11 cellular contexts compared by ENCODE assay signal in genomic region chr9:90053027-90053426, GRCh38.
DNase-seq lines count a peak whose midpoint lies in the region; FAIRE-seq and TF ChIP-seq lines count a peak whose summit lies in the region.
"Had no signal": no experiment of that assay in that cellular context is flagged by ENCODE, and none has a peak within 500 bp of the region (broad histone marks: within the 10 kb centered on the region; RNA-seq: fewer than 3 reads in every experiment).

No MANE protein-coding gene starts in this region.

- no peak overlapping the region for H3K4me3 Mint-ChIP-seq in endothelial cell (ENCODE audit: unreplicated experiment)
- no peak overlapping the region for H3K4me3 Mint-ChIP-seq in type B pancreatic cell

- peak; percentile 27 for DNase-seq in stimulated activated CD4-positive, alpha-beta T cell treated with anti-CD3 and anti-CD28 coated beads, Interleukin-1b, Interleukin-23, amount 100 ng/mL, for 48 hours
- no peak for DNase-seq in stimulated activated CD4-positive, alpha-beta T cell treated with anti-CD3 and anti-CD28 coated beads, Interleukin-4, amount 100 ng/mL, for 4 hours
- peak; percentile 47 for DNase-seq in NAMALWA (ENCODE audit: low spot score)
- no peak for DNase-seq in endothelial cell (ENCODE audit: low spot score)
- DNase-seq in type B pancreatic cell (ENCODE audit: extremely low spot score, unreplicated experiment), result no peak
- no peak for DNase-seq in HTR-8/SVneo (ENCODE audit: insufficient read length, low spot score)
- DNase-seq in NCI-H1930 (lab: John Stamatoyannopoulos, UW), result no peak
- no peak for DNase-seq in ureter (ENCODE audit: low spot score)
- DNase-seq: activated gamma-delta T cell treated with Interleukin-2 at 50 U/mL for 16 hours, dorsolateral prefrontal cortex, NCI-H446 treated with DMSO at 0.1 percent for 48 hours had no signal

- H3K27ac Mint-ChIP-seq in endothelial cell (ENCODE audit: unreplicated experiment), result no peak overlapping the region
- no peak overlapping the region for H3K27ac Mint-ChIP-seq in type B pancreatic cell

- H3K9me3 Mint-ChIP-seq in endothelial cell (ENCODE audit: unreplicated experiment), result no peaks in the 10 kb centered on the region
- H3K9me3 Mint-ChIP-seq in type B pancreatic cell, result peaks cover 7% of the 10 kb centered on the region

- TF ChIP-seq CTCF in endothelial cell (IDR thresholded peaks at IDR 0.05; ENCODE audit: unreplicated experiment) (peak; percentile 21), type B pancreatic cell (conservative IDR thresholded peaks at IDR 0.05) (peak; percentile 58)

- peaks cover 2% of the 10 kb centered on the region for H3K27me3 Mint-ChIP-seq in endothelial cell (ENCODE audit: unreplicated experiment)
- H3K27me3 Mint-ChIP-seq in type B pancreatic cell, result peaks cover 4% of the 10 kb centered on the region

- no peak for FAIRE-seq in HTR-8/SVneo (lab: Jason Lieb, UNC)

- H3K36me3 Mint-ChIP-seq in endothelial cell (ENCODE audit: low read depth, unreplicated experiment) (peaks cover 6% of the 10 kb centered on the region), type B pancreatic cell (no peaks in the 10 kb centered on the region)

- H3K4me1 Mint-ChIP-seq in endothelial cell (ENCODE audit: unreplicated experiment) (peaks cover 28% of the 10 kb centered on the region), type B pancreatic cell (ENCODE audit: unreplicated experiment) (no peaks in the 10 kb centered on the region)

Comparison
In these comparisons a context has a peak if more than half of its experiments do, and no peak if none do; other contexts are left out.
1. DNase-seq: peak in stimulated activated CD4-positive, alpha-beta T cell treated with anti-CD3 and anti-CD28 coated beads, Interleukin-1b, Interleukin-23, amount 100 ng/mL, for 48 hours (single experiment) and NAMALWA (single experiment); none in stimulated activated CD4-positive, alpha-beta T cell treated with anti-CD3 and anti-CD28 coated beads, Interleukin-4, amount 100 ng/mL, for 4 hours (0 of 2), endothelial cell (single experiment), type B pancreatic cell (single experiment), HTR-8/SVneo (single experiment), NCI-H1930 (0 of 2) and ureter (single experiment).